22 cellular contexts compared by ENCODE assay signal in the genomic region with DNA sequence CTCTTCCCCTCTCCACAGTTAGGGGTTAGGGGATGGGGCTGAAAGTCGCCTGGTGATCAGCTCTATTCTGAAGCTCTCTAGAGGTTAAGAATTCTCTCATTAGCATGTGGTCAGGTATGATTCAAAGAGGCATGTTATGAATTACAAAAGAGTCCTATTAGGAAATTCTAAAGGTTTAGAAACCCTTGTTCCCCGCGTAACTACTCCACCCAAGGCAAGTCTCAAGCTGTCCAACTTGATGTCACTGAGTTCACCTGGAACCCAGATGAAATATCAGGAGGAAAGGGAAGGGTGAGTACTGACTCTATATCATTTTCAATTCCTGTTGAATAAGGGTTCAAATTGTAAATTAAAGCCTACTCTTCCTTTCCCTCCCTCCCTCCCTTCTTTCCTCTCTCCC.
"Had no signal": no experiment of that assay in that cellular context is flagged by ENCODE, and none has a peak within 500 bp of the region (broad histone marks: within the 10 kb centered on the region; RNA-seq: fewer than 3 reads in every experiment).

No MANE protein-coding gene starts in this region.

- DNase-seq: activated CD4-positive, CD25-positive, alpha-beta regulatory T cell treated with anti-CD3 and anti-CD28 coated beads, Interleukin-2, amount 50 U/mL, for 72 hours; activated T-cell treated with anti-CD3 and anti-CD28 coated beads, Interleukin-2, amount 50 U/mL, for 1 hour; effector memory CD8-positive, alpha-beta T cell; mesenchymal stem cell; pancreas; psoas muscle; spleen; stimulated activated CD4-positive, alpha-beta T cell treated with anti-CD3 and anti-CD28 coated beads, Interleukin-4, amount 100 ng/mL, for 1 hour; stimulated activated naive CD4-positive, alpha-beta T cell; T-cell had no signal

- H3K4me1 ChIP-seq: ascending aorta, pancreas, psoas muscle, right atrium auricular region, spleen had no signal

- H3K36me3 ChIP-seq: ascending aorta, brain microvascular endothelial cell, pancreas, right atrium auricular region, spleen, thoracic aorta, upper lobe of left lung had no signal

- H3K9me3 Mint-ChIP-seq: central memory CD8-positive, alpha-beta T cell; effector memory CD8-positive, alpha-beta T cell; nephron; T-cell; T-helper 2 cell treated with Interferon-gamma antibody and Interleukin-4, amounts not matched to agents 5 μg/mL and 100 μg/mL, for 36 hours had no signal

- H3K4me1 Mint-ChIP-seq: central memory CD8-positive, alpha-beta T cell; nephron; T-cell had no signal

- FAIRE-seq: colon, endothelial cell of umbilical vein, pancreas had no signal

- H3K9me3 ChIP-seq: ascending aorta, pancreas, psoas muscle, right atrium auricular region, spleen, thoracic aorta, upper lobe of left lung had no signal

- H3K36me3 Mint-ChIP-seq: activated naive CD4-positive, alpha-beta T cell treated with anti-CD3 and anti-CD28 coated beads, Interleukin-2, amount 50 U/mL, for 72 hours; T-cell had no signal

- H3K4me3 Mint-ChIP-seq: central memory CD8-positive, alpha-beta T cell; effector memory CD8-positive, alpha-beta T cell; nephron; T-cell; T-helper 2 cell treated with Interferon-gamma antibody and Interleukin-4, amounts not matched to agents 5 μg/mL and 100 μg/mL, for 36 hours had no signal

- H3K4me3 ChIP-seq: ascending aorta, pancreas, psoas muscle, right atrium auricular region, spleen, thoracic aorta, upper lobe of left lung had no signal

- H3K27me3 ChIP-seq: ascending aorta, brain microvascular endothelial cell, pancreas, right atrium auricular region, spleen, upper lobe of left lung had no signal

- H3K27ac Mint-ChIP-seq: activated naive CD4-positive, alpha-beta T cell treated with anti-CD3 and anti-CD28 coated beads, Interleukin-2, amount 50 U/mL, for 72 hours; effector memory CD8-positive, alpha-beta T cell; nephron; T-cell; T-helper 2 cell treated with Interferon-gamma antibody and Interleukin-4, amounts not matched to agents 5 μg/mL and 100 μg/mL, for 36 hours had no signal

- ATAC-seq: activated naive CD4-positive, alpha-beta T cell treated with anti-CD3 and anti-CD28 coated beads, Interleukin-2, amount 50 U/mL, for 72 hours; effector memory CD8-positive, alpha-beta T cell; pancreas; psoas muscle; T-cell had no signal

- H3K27ac ChIP-seq: ascending aorta, brain microvascular endothelial cell, pancreas, psoas muscle, right atrium auricular region, thoracic aorta, VCaP had no signal
